In the genomic region with DNA sequence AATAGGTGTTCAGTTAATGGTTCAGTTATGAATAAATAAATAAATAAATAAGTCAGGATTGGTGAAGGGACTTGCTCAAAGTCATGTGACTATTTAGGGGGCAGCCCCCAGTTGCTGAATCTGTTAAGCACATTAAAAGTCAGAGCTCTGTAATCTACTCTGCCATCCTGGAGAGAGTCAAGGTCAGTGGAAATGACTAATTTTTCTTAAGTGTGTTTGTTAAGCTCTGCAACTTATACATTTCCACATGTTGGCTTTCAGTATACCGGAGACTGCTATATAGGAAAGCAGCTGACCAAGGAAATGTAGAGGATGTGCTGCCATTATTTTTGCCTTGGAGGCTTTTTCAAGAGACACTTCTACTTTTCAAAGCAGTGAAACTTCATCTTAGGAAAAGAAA, we compare ENCODE assay signal across 29 cellular contexts.
"Had no signal": no experiment of that assay in that cellular context is flagged by ENCODE, and none has a peak within 500 bp of the region (broad histone marks: within the 10 kb centered on the region; RNA-seq: fewer than 3 reads in every experiment).

No MANE protein-coding gene starts in this region.

- H3K9me3 Mint-ChIP-seq: activated T-cell treated with anti-CD3 and anti-CD28 coated beads, Interleukin-2, amount 50 U/mL, for 4 hours; effector memory CD8-positive, alpha-beta T cell; immature natural killer cell; neural crest cell; T-helper 2 cell treated with Interferon-gamma antibody and Interleukin-4, amounts not matched to agents 5 μg/mL and 100 μg/mL, for 36 hours had no signal

- H3K27me3 Mint-ChIP-seq: activated CD4-positive, alpha-beta T cell treated with anti-CD3 and anti-CD28 coated beads for 36 hours; activated naive CD8-positive, alpha-beta T cell; effector memory CD8-positive, alpha-beta T cell; naive thymus-derived CD8-positive, alpha-beta T cell had no signal

- H3K4me3 ChIP-seq: body of pancreas, coronary artery, pancreas, prostate gland, skin epidermis, thoracic aorta had no signal

- H3K27me3 ChIP-seq: body of pancreas, pancreas had no signal

- ATAC-seq: activated CD4-positive, alpha-beta T cell treated with anti-CD3 and anti-CD28 coated beads for 36 hours; activated T-cell treated with anti-CD3 and anti-CD28 coated beads, Interleukin-2, amount 50 U/mL, for 4 hours; body of pancreas; effector memory CD8-positive, alpha-beta T cell; naive thymus-derived CD8-positive, alpha-beta T cell; sciatic nerve; stimulated activated naive CD8-positive, alpha-beta T cell treated with anti-CD3 and anti-CD28 coated beads, Interleukin-15, Interleukin-2, amounts not matched to agents 100 U/mL and 50 U/mL, for 24 hours had no signal

- H3K9me3 ChIP-seq: body of pancreas, pancreas, prostate gland, thoracic aorta had no signal

- H3K27ac Mint-ChIP-seq: activated CD4-positive, alpha-beta T cell treated with anti-CD3 and anti-CD28 coated beads for 36 hours; activated naive CD8-positive, alpha-beta T cell; effector memory CD8-positive, alpha-beta T cell; naive thymus-derived CD8-positive, alpha-beta T cell; T-helper 2 cell treated with Interferon-gamma antibody and Interleukin-4, amounts not matched to agents 5 μg/mL and 100 μg/mL, for 36 hours had no signal

- H3K4me3 Mint-ChIP-seq: activated CD4-positive, alpha-beta T cell treated with anti-CD3 and anti-CD28 coated beads for 36 hours; activated naive CD8-positive, alpha-beta T cell; activated T-cell treated with anti-CD3 and anti-CD28 coated beads, Interleukin-2, amount 50 U/mL, for 4 hours; effector memory CD8-positive, alpha-beta T cell; naive thymus-derived CD8-positive, alpha-beta T cell; neural crest cell; T-helper 2 cell treated with Interferon-gamma antibody and Interleukin-4, amounts not matched to agents 5 μg/mL and 100 μg/mL, for 36 hours had no signal

- H3K36me3 Mint-ChIP-seq: immature natural killer cell had no signal

- H3K36me3 ChIP-seq: pancreas, prostate gland, thoracic aorta had no signal

- DNase-seq: activated CD4-positive, alpha-beta T cell treated with anti-CD3 and anti-CD28 coated beads for 36 hours; activated CD4-positive, alpha-beta T cell treated with anti-CD3 and anti-CD28 coated beads, Interleukin-2, amount 50 U/mL, for 48 hours; activated CD4-positive, CD25-positive, alpha-beta regulatory T cell; activated CD8-positive, alpha-beta memory T cell treated with anti-CD3 and anti-CD28 coated beads, Interleukin-2, amount 50 U/mL, for 48 hours; activated naive CD4-positive, alpha-beta T cell treated with Interleukin-2 at 50 U/mL for 16 hours; activated T-cell treated with anti-CD3 and anti-CD28 coated beads, Interleukin-2, amount 50 U/mL, for 4 hours; aorta; body of pancreas; cerebellar nuclear complex; effector memory CD8-positive, alpha-beta T cell; head of caudate nucleus; hippocampal formation; immature natural killer cell; naive thymus-derived CD8-positive, alpha-beta T cell; nucleus accumbens; pancreas; retina; stimulated activated CD4-positive, alpha-beta T cell treated with anti-CD3 and anti-CD28 coated beads, Interleukin-12 subunit alpha, Interleukin-12 subunit beta, amount 100 ng/mL, for 4 hours; stimulated activated CD4-positive, alpha-beta T cell treated with anti-CD3 and anti-CD28 coated beads, Interleukin-4, amount 100 ng/mL, for 1 hour; stimulated activated naive CD8-positive, alpha-beta T cell treated with anti-CD3 and anti-CD28 coated beads, Interleukin-15, Interleukin-2, amounts not matched to agents 100 U/mL and 50 U/mL, for 24 hours; trophoblast cell had no signal
